ENCODE assay signal across 8 cellular contexts in the genomic region with DNA sequence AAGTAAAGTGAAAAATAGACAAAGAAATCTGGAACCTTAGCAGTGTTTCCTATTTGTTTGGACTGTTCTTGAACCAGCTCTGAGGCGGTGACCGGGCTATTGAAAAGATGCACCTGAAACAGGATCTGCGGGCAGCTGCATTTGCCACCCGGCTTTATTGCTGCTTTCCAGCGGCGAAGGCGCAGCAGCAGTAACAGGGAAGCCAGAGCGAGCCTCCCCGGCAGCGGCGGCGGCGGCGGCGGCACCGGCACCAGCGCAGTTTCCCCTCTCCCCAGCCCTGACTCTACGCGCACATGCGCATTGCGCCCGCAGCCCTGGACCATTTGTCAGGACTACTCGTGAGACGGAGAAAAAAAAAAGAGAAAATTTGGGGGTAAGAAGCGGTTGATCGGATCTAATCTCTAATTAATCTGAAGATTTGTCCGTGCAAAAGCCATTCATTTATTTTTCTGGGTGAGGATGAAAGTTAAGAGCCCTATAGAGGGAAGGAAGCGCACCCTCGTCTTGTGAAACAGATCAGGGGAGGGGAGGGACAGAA. TPM values are rescaled to one million over a fixed set of nuclear protein-coding genes. Genes with fewer than 3 reads are reported as not detected.
DNase-seq lines count a peak whose midpoint lies in the region; ATAC-seq and TF ChIP-seq lines count a peak whose summit lies in the region.

A gene (plus strand): TSS at position 290 of the 538 bp plus-strand sequence. CDS start 24,119 bp downstream, outside the sequence.

- H3K27me3 Mint-ChIP-seq in CD14-positive monocyte (ENCODE audit: low read depth in 3 of 3), result peaks cover 0 to 3% (median 1%) of the 10 kb centered on the region in 3 donors

- peak; percentile 60 for ATAC-seq in GM19467 (IDR thresholded peaks at IDR 0.05; ENCODE audit: unreplicated experiment)

- H3K9me3 ChIP-seq in NT2/D1 (ENCODE audit: insufficient read depth, low read length), result no peaks in the 10 kb centered on the region

- H3K4me3 Mint-ChIP-seq in CD14-positive monocyte, result peak within 1 kb of the TSS; percentile 99 to 100

- no peak for TF ChIP-seq CTCF in CD14-positive monocyte (IDR thresholded peaks at IDR 0.05)
- TF ChIP-seq CTCF in HL-60 (IDR thresholded peaks at IDR 0.05; ENCODE audit: insufficient read depth, low read length), result no peak

- peak; percentile 85 for DNase-seq in CD14-positive monocyte (ENCODE audit: low spot score)
- DNase-seq in HL-60 (ENCODE audit: low read depth in 1 of 2, low spot score in 1 of 2), result peak; percentile 16 to 88
- peak; percentile 55 for DNase-seq in NT2/D1 (ENCODE audit: low read depth, low spot score)
- DNase-seq in activated CD8-positive, alpha-beta memory T cell treated with anti-CD3 and anti-CD28 coated beads, Interleukin-2, amount 50 U/mL, for 48 hours, result peak; percentile 90
- peak; percentile 87 for DNase-seq in epidermal melanocyte (ENCODE audit: insufficient read length, low spot score)
- peak; percentile 84 for DNase-seq in midbrain (lab: John Stamatoyannopoulos, UW)
- peak; percentile 68 for DNase-seq in stimulated activated CD8-positive, alpha-beta memory T cell treated with anti-CD3 and anti-CD28 coated beads, Interleukin-15, amount 100 ng/mL, for 24 hours (ENCODE audit: low read depth)

- intact Hi-C loops in CD14-positive monocyte (cut with micrococcal nuclease), result no loop called here

- peak within 1 kb of the TSS; percentile 91 to 99 (median 96) for H3K27ac Mint-ChIP-seq in CD14-positive monocyte

- H3K4me3 ChIP-seq in HL-60 (replicated peaks; ENCODE audit: insufficient read depth, low read length), result peak within 1 kb of the TSS; percentile 83
- H3K4me3 ChIP-seq in NT2/D1 (ENCODE audit: insufficient read length, low read depth), result peak within 1 kb of the TSS; percentile 57

- no peaks in the 10 kb centered on the region for H3K4me1 ChIP-seq in NT2/D1 (ENCODE audit: insufficient read depth, insufficient read length)

- peak within 1 kb of the TSS; percentile 71 for H3K9ac ChIP-seq in NT2/D1 (ENCODE audit: insufficient read length, low read depth)

- H3K27me3 ChIP-seq in HL-60 (ENCODE audit: insufficient read depth, poor library complexity, severe bottlenecking) (no peaks in the 10 kb centered on the region), NT2/D1 (ENCODE audit: insufficient read depth, insufficient read length) (peaks cover 8% of the 10 kb centered on the region)

- H3K4me1 Mint-ChIP-seq in CD14-positive monocyte, result peaks cover 8% of the 10 kb centered on the region

- peak within 1 kb of the TSS; percentile 70 for H3K27ac ChIP-seq in HL-60 (replicated peaks)

- H3K9me3 Mint-ChIP-seq in CD14-positive monocyte, result peaks cover 0 to 2% (median 0%) of the 10 kb centered on the region in 7 donors

- no peaks in the 10 kb centered on the region for H3K36me3 ChIP-seq in NT2/D1 (ENCODE audit: insufficient read depth, insufficient read length, low read length)

- H3K36me3 Mint-ChIP-seq in CD14-positive monocyte, result peaks cover 8 to 13% of the 10 kb centered on the region in 2 donors

RNA-seq across cellular contexts. Expression of the gene that starts here (rescaled TPM):
- 1 to 10 TPM; 2.1 to 3.7 TPM for polyA plus RNA-seq in CD14-positive monocyte

Comparison
In these comparisons a context has a peak if more than half of its experiments do, and no peak if none do; other contexts are left out.
1. Peak in every context shown above with its lines: DNase-seq, ATAC-seq, H3K4me3 ChIP-seq and H3K27ac ChIP-seq.